26 cellular contexts compared by ENCODE assay signal in the genomic region with DNA sequence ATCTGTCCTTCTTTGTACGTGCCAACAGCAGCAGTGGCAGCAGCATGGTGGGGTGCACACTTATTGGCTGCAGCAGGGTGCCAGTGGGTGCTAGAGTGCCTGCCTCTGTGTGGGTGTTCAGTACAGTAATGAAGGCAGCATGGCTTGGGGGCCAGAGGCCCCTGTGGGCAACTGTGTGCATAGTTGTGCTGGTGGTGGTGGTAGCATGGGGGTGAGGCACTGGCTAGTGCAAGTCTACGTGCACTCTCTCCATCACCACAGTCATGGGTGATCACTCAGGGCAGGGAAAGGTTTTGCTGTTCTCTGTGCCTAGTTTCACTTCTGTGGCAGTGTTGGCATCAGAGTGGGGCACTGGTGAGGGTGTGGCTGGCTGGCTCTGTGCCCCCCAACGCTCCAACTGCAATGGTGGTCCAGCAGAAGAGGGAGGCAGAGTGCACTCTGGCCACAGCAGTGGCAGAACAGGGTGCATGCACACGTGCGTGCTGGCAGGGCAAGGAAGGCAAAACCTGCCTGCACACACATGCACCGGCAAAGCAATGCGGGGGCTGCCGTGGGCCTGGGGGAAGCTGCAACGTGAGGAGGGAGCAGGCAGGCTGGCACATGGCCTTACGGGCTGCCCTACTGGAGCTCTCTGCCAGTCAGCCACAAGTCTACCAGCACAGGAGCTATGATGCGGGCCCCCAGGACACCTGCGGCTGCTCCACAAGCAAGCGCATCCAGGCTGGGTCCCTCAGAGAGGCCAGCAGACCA.
"Had no signal": no experiment of that assay in that cellular context is flagged by ENCODE, and none has a peak within 500 bp of the region (broad histone marks: within the 10 kb centered on the region; RNA-seq: fewer than 3 reads in every experiment).

No MANE protein-coding gene starts in this region.

- H3K4me3 Mint-ChIP-seq: effector memory CD8-positive, alpha-beta T cell; naive thymus-derived CD8-positive, alpha-beta T cell; nephron progenitor cell; stimulated activated memory B cell treated with anti-CD40 and anti-IgM and Interleukin-4, amounts not matched to agents 10 μg/mL and 1 μg/mL and 100 μg/mL, for 72 hours; type B pancreatic cell had no signal

- H3K4me1 ChIP-seq: foreskin keratinocyte, gastroesophageal sphincter, left lung, sigmoid colon, testis, tibial artery had no signal

- FAIRE-seq: endometrium had no signal

- DNase-seq: cortex of kidney; effector memory CD8-positive, alpha-beta T cell; foreskin keratinocyte; heart left ventricle; left cardiac atrium; mesendoderm; naive thymus-derived CD8-positive, alpha-beta T cell; nephron progenitor cell; occipital lobe; ovary; posterior cingulate gyrus; psoas muscle; right cardiac atrium; sigmoid colon; stimulated activated CD4-positive, alpha-beta T cell treated with anti-CD3 and anti-CD28 coated beads, Interleukin-2, amount 100 ng/mL, for 24 hours; stimulated activated CD4-positive, alpha-beta T cell treated with anti-CD3 and anti-CD28 coated beads, Interleukin-4, amount 100 ng/mL, for 24 hours; stimulated activated naive CD8-positive, alpha-beta T cell treated with anti-CD3 and anti-CD28 coated beads, Interleukin-15, Interleukin-2, amounts not matched to agents 100 U/mL and 50 U/mL, for 24 hours; substantia nigra; testis; tibial artery had no signal

- H3K27ac Mint-ChIP-seq: nephron progenitor cell; stimulated activated memory B cell treated with anti-CD40 and anti-IgM and Interleukin-4, amounts not matched to agents 10 μg/mL and 1 μg/mL and 100 μg/mL, for 72 hours; type B pancreatic cell had no signal

- H3K4me3 ChIP-seq: gastroesophageal sphincter, heart left ventricle, hepatocyte, left lung, ovary, psoas muscle, sigmoid colon, testis, tibial artery had no signal

- H2AFZ ChIP-seq: hepatocyte had no signal

- H3K27ac ChIP-seq: foreskin keratinocyte, gastroesophageal sphincter, heart left ventricle, hepatocyte, left lung, ovary, psoas muscle, sigmoid colon, testis, tibial artery had no signal

- H3K4me1 Mint-ChIP-seq: stimulated activated memory B cell treated with anti-CD40 and anti-IgM and Interleukin-4, amounts not matched to agents 10 μg/mL and 1 μg/mL and 100 μg/mL, for 72 hours had no signal

- H3K4me2 ChIP-seq: hepatocyte had no signal

- H3K27me3 Mint-ChIP-seq: effector memory CD8-positive, alpha-beta T cell; naive thymus-derived CD8-positive, alpha-beta T cell; stimulated activated memory B cell treated with anti-CD40 and anti-IgM and Interleukin-4, amounts not matched to agents 10 μg/mL and 1 μg/mL and 100 μg/mL, for 72 hours had no signal

- H3K27me3 ChIP-seq: gastroesophageal sphincter, heart left ventricle, hepatocyte, left lung, ovary, sigmoid colon, testis, tibial artery had no signal

- H3K36me3 ChIP-seq: gastroesophageal sphincter, ovary, sigmoid colon, tibial artery had no signal

- H3K9me3 ChIP-seq: gastroesophageal sphincter, left lung, ovary, sigmoid colon, testis, tibial artery had no signal

- H3K9me3 Mint-ChIP-seq: effector memory CD8-positive, alpha-beta T cell; naive thymus-derived CD8-positive, alpha-beta T cell; stimulated activated memory B cell treated with anti-CD40 and anti-IgM and Interleukin-4, amounts not matched to agents 10 μg/mL and 1 μg/mL and 100 μg/mL, for 72 hours had no signal
